13 cellular contexts compared by ENCODE assay signal in the genomic region with DNA sequence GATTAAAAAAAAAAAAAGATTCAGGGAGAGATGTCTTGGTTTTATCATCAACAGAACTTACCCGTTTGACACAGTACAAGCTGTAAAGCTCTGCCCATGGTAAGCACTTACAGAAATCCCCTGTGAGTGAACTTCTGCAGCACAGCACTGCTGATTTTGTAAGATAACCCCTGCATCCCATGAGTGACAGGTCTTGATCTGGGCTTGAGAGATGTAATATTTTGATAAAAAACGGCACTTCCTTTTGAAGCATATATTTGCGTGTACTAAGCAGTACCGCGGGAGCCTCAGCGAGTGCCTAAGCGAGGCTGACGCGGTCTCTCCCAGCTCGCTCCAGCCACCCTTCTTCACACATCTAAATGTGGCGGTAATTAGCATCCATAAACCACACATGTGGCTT. TPM values are rescaled to one million over a fixed set of nuclear protein-coding genes. Genes with fewer than 3 reads are reported as not detected.
DNase-seq lines count a peak whose midpoint lies in the region; ATAC-seq and TF ChIP-seq lines count a peak whose summit lies in the region.
"Had no signal": no experiment of that assay in that cellular context is flagged by ENCODE, and none has a peak within 500 bp of the region (broad histone marks: within the 10 kb centered on the region; RNA-seq: fewer than 3 reads in every experiment).

No MANE protein-coding gene starts in this region.

- H3K79me2 ChIP-seq in GM23338 (replicated peaks; ENCODE audit: insufficient read depth): no peaks in the 10 kb centered on the region
- no peaks in the 10 kb centered on the region for H3K79me2 ChIP-seq in mesendoderm (ENCODE audit: control insufficient read depth, insufficient read depth, low read length)

- no peak overlapping the region for H3K4ac ChIP-seq in mesendoderm (ENCODE audit: low read depth, low read length)

- H3K4me3 ChIP-seq in GM23338 (no peak overlapping the region), mesendoderm (ENCODE audit: low read length) (no peak overlapping the region)
- H3K4me3 ChIP-seq: BLaER1 treated with 17β-estradiol and CSF1 and Interleukin-3, amounts not matched to agents 10 nM and 100 nM; right lobe of liver; upper lobe of left lung had no signal

- no peak overlapping the region for H3K56ac ChIP-seq in mesendoderm (ENCODE audit: low read length)

- H3K4me1 ChIP-seq in GM23338 (ENCODE audit: insufficient read depth) (no peaks in the 10 kb centered on the region), mesendoderm (ENCODE audit: control insufficient read depth, low read depth, low read length) (peaks cover 2% of the 10 kb centered on the region)

- WGBS in mesendoderm (ENCODE audit: extremely low coverage, insufficient coverage, low lambda C conversion rate): no CpG with 5 or more reads among the region's 11 CpGs

- no peak overlapping the region for H3K27ac Mint-ChIP-seq in GM23338
- peak overlapping the region; percentile 85 for H3K27ac Mint-ChIP-seq in activated naive CD8-positive, alpha-beta T cell treated with anti-CD3 and anti-CD28 coated beads for 36 hours
- H3K27ac Mint-ChIP-seq: mesothelial cell of epicardium had no signal

- H3K27ac ChIP-seq in GM23338 (ENCODE audit: low read depth) (no peak overlapping the region), mesendoderm (ENCODE audit: low read depth, low read length) (no peak overlapping the region)
- H3K27ac ChIP-seq: BLaER1 treated with 17β-estradiol and CSF1 and Interleukin-3, amounts not matched to agents 10 nM and 100 nM; right lobe of liver; upper lobe of left lung had no signal

- H3K18ac ChIP-seq in mesendoderm (ENCODE audit: low read length): no peak overlapping the region

- H3K27me3 ChIP-seq in GM23338 (ENCODE audit: insufficient read depth) (no peaks in the 10 kb centered on the region), mesendoderm (ENCODE audit: insufficient read depth, low read length, poor library complexity) (no peaks in the 10 kb centered on the region)
- H3K27me3 ChIP-seq: BLaER1 treated with 17β-estradiol and CSF1 and Interleukin-3, amounts not matched to agents 10 nM and 100 nM; right lobe of liver; upper lobe of left lung had no signal

- H3K36me3 Mint-ChIP-seq in GM23338 (ENCODE audit: low read depth): no peaks in the 10 kb centered on the region
- peaks cover 62% of the 10 kb centered on the region for H3K36me3 Mint-ChIP-seq in activated naive CD8-positive, alpha-beta T cell treated with anti-CD3 and anti-CD28 coated beads for 36 hours
- H3K36me3 Mint-ChIP-seq: mesothelial cell of epicardium had no signal

- H3K4me2 ChIP-seq in GM23338 (no peak overlapping the region), mesendoderm (ENCODE audit: low read length) (no peak overlapping the region)
- H3K4me2 ChIP-seq: BLaER1 treated with 17β-estradiol and CSF1 and Interleukin-3, amounts not matched to agents 10 nM and 100 nM had no signal

- H2AK5ac ChIP-seq in mesendoderm (ENCODE audit: low read length): no peak overlapping the region

- H3K9ac ChIP-seq in mesendoderm (ENCODE audit: low read length): no peak overlapping the region
- H3K9ac ChIP-seq: BLaER1 treated with 17β-estradiol and CSF1 and Interleukin-3, amounts not matched to agents 10 nM and 100 nM had no signal

- no peak overlapping the region for H3K4me3 Mint-ChIP-seq in GM23338
- peak overlapping the region; percentile 71 for H3K4me3 Mint-ChIP-seq in activated naive CD8-positive, alpha-beta T cell treated with anti-CD3 and anti-CD28 coated beads for 36 hours
- H3K4me3 Mint-ChIP-seq: mesothelial cell of epicardium had no signal

- in situ Hi-C loops in G401 (cut with HindIII; ENCODE audit: low sequenced_read_pairs): no loop called here

- H4K5ac ChIP-seq in mesendoderm (ENCODE audit: low read length): no peak overlapping the region

- no peaks in the 10 kb centered on the region for H3K36me3 ChIP-seq in GM23338 (ENCODE audit: insufficient read depth)
- H3K36me3 ChIP-seq in mesendoderm (ENCODE audit: control insufficient read depth, insufficient read depth, low read length): no peaks in the 10 kb centered on the region
- H3K36me3 ChIP-seq: BLaER1 treated with 17β-estradiol and CSF1 and Interleukin-3, amounts not matched to agents 10 nM and 100 nM; right lobe of liver; upper lobe of left lung had no signal

- no peak overlapping the region for H3K23ac ChIP-seq in mesendoderm (ENCODE audit: low read length)

- no peak overlapping the region for H2BK120ac ChIP-seq in mesendoderm (ENCODE audit: low read depth, low read length)

- H3K79me1 ChIP-seq in mesendoderm (ENCODE audit: low read length): no peaks in the 10 kb centered on the region

- no peak for ATAC-seq in GM23338

- H3F3A ChIP-seq in GM23338 (replicated peaks; ENCODE audit: low read depth): no peaks in the 10 kb centered on the region

- H2AFZ ChIP-seq in GM23338: peak overlapping the region; percentile 20; the same call in 1 of the 2 replicates

- no peaks in the 10 kb centered on the region for H3K9me3 Mint-ChIP-seq in GM23338
- no peaks in the 10 kb centered on the region for H3K9me3 Mint-ChIP-seq in activated naive CD8-positive, alpha-beta T cell treated with anti-CD3 and anti-CD28 coated beads for 36 hours
- H3K9me3 Mint-ChIP-seq: mesothelial cell of epicardium had no signal

- no peak for TF ChIP-seq CTCF in GM23338 (conservative IDR thresholded peaks at IDR 0.05; ENCODE audit: low read depth in 2 of 2)

- no peak for DNase-seq in GM23338 (ENCODE audit: low spot score)
- peak; percentile 47 to 58 for DNase-seq in activated CD4-positive, alpha-beta T cell treated with anti-CD3 and anti-CD28 coated beads, Interleukin-2, amount 50 U/mL, for 48 hours
- DNase-seq in activated naive CD8-positive, alpha-beta T cell treated with anti-CD3 and anti-CD28 coated beads for 36 hours: peak; percentile 56
- DNase-seq in stimulated activated CD4-positive, alpha-beta T cell treated with anti-CD3 and anti-CD28 coated beads, Interleukin-4, amount 100 ng/mL, for 48 hours (ENCODE audit: low read depth in 2 of 2): peak; percentile 37 to 45
- no peak for DNase-seq in NCI-H226
- DNase-seq in mesendoderm: no peak
- no peak for DNase-seq in cortex of kidney (lab: John Stamatoyannopoulos, UW)
- DNase-seq in G401 (ENCODE audit: low spot score): no peak
- DNase-seq: right lobe of liver had no signal

- no peaks in the 10 kb centered on the region for H3K27me3 Mint-ChIP-seq in GM23338 (ENCODE audit: insufficient read depth, low read depth, poor library complexity)
- H3K27me3 Mint-ChIP-seq in activated naive CD8-positive, alpha-beta T cell treated with anti-CD3 and anti-CD28 coated beads for 36 hours: no peaks in the 10 kb centered on the region

- H3K9me2 ChIP-seq in GM23338 (ENCODE audit: insufficient read depth): no peaks in the 10 kb centered on the region

- no peaks in the 10 kb centered on the region for H4K20me1 ChIP-seq in GM23338 (replicated peaks; ENCODE audit: insufficient read depth)
- H4K20me1 ChIP-seq: BLaER1 treated with 17β-estradiol and CSF1 and Interleukin-3, amounts not matched to agents 10 nM and 100 nM had no signal

- no peak overlapping the region for H2BK5ac ChIP-seq in mesendoderm (ENCODE audit: low read length)

- no peak overlapping the region for H2BK15ac ChIP-seq in mesendoderm (replicated peaks; ENCODE audit: low read depth)

- H3K4me1 Mint-ChIP-seq in GM23338: peaks cover 7% of the 10 kb centered on the region
- peaks cover 62% of the 10 kb centered on the region for H3K4me1 Mint-ChIP-seq in activated naive CD8-positive, alpha-beta T cell treated with anti-CD3 and anti-CD28 coated beads for 36 hours

- H4K8ac ChIP-seq in mesendoderm (ENCODE audit: low read depth, low read length): no peak overlapping the region

TF ChIP-seq in GM23338, 12 proteins besides CTCF, POLR2A, EP300 and RAD21:
- TF ChIP-seq POLR2AphosphoS5 (IDR thresholded peaks at IDR 0.05; ENCODE audit: low read depth): no peak
- TF ChIP-seq, protein P1, sequence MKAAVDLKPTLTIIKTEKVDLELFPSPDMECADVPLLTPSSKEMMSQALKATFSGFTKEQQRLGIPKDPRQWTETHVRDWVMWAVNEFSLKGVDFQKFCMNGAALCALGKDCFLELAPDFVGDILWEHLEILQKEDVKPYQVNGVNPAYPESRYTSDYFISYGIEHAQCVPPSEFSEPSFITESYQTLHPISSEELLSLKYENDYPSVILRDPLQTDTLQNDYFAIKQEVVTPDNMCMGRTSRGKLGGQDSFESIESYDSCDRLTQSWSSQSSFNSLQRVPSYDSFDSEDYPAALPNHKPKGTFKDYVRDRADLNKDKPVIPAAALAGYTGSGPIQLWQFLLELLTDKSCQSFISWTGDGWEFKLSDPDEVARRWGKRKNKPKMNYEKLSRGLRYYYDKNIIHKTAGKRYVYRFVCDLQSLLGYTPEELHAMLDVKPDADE (IDR thresholded peaks at IDR 0.05): no peak
- TF ChIP-seq CREB1 (CRISPR knock-in tag; IDR thresholded peaks at IDR 0.05; ENCODE audit: low read depth): no peak
- no peak for TF ChIP-seq ZNF114 (CRISPR knock-in tag; IDR thresholded peaks at IDR 0.05)
- no peak for TF ChIP-seq STAT1 (IDR thresholded peaks at IDR 0.05; ENCODE audit: unreplicated experiment)

RNA-seq across cellular contexts. Expression of a gene that starts 50.5 kb away (rescaled TPM):
- total RNA-seq in GM23338 (2014; rRNA removed; shearing (Covaris generic)): 0.76 and 1.4 TPM in 2 replicates
- 0.05 and 0.11 TPM in 2 replicates for polyA plus RNA-seq in GM23338 (2016; fragmentation: Nextera tagmentation; extraction: Ambion mirVana)
- 10 to 100 TPM; 43.9 to 44.6 TPM for total RNA-seq in activated naive CD8-positive, alpha-beta T cell treated with anti-CD3 and anti-CD28 coated beads for 36 hours
- polyA plus RNA-seq in mesendoderm (2013, experiment 1 of 2): 0.55 TPM
- 0.43 TPM for polyA plus RNA-seq in mesendoderm (2013, experiment 2 of 2)
- total RNA-seq in G401 (2014; rRNA removed; shearing (Covaris generic)): not detected in 2 replicates
- total RNA-seq: M059J had no signal

RNA-seq across cellular contexts. Expression of a gene that starts 54.4 kb away (rescaled TPM):
- not detected in 2 replicates for total RNA-seq in GM23338 (2014; rRNA removed; shearing (Covaris generic))
- polyA plus RNA-seq in GM23338 (2016; fragmentation: Nextera tagmentation; extraction: Ambion mirVana): 0.28 TPM in 1 of 2 replicates, not detected in the other
- not detected for total RNA-seq in activated naive CD8-positive, alpha-beta T cell treated with anti-CD3 and anti-CD28 coated beads for 36 hours
- not detected for polyA plus RNA-seq in mesendoderm (2013, experiment 1 of 2)
- polyA plus RNA-seq in mesendoderm (2013, experiment 2 of 2): not detected
- not detected in 2 replicates for total RNA-seq in G401 (2014; rRNA removed; shearing (Covaris generic))
- total RNA-seq: M059J, mesothelial cell of epicardium, right lobe of liver, upper lobe of left lung had no signal

Comparison
In these comparisons a context has a peak if more than half of its experiments do, and no peak if none do; other contexts are left out.
1. DNase-seq: peak in activated CD4-positive, alpha-beta T cell treated with anti-CD3 and anti-CD28 coated beads, Interleukin-2, amount 50 U/mL, for 48 hours (2 of 2), activated naive CD8-positive, alpha-beta T cell treated with anti-CD3 and anti-CD28 coated beads for 36 hours (single experiment) and stimulated activated CD4-positive, alpha-beta T cell treated with anti-CD3 and anti-CD28 coated beads, Interleukin-4, amount 100 ng/mL, for 48 hours (2 of 2); none in GM23338 (single experiment), NCI-H226 (single experiment), mesendoderm (single experiment), cortex of kidney (single experiment) and G401 (single experiment).
2. RNA of a gene that starts 50.5 kb away (total RNA-seq): 43.9 to 44.6 TPM in activated naive CD8-positive, alpha-beta T cell treated with anti-CD3 and anti-CD28 coated beads for 36 hours; 0.76 to 1.4 TPM in GM23338 and not detected in G401; every median in the first group is over 10 times any median in the second.